In genomic region chrX:65136424-65136823, GRCh38 we compare ENCODE assay signal across 19 cellular contexts.
"Had no signal": no experiment of that assay in that cellular context is flagged by ENCODE, and none has a peak within 500 bp of the region (broad histone marks: within the 10 kb centered on the region; RNA-seq: fewer than 3 reads in every experiment).

No MANE protein-coding gene starts in this region.

- DNase-seq: effector memory CD8-positive, alpha-beta T cell; esophagus squamous epithelium; foreskin fibroblast; kidney; left cardiac atrium; left ventricle myocardium inferior; lower lobe of right lung; midbrain; naive B cell; nucleus accumbens; ovary; sigmoid colon; small intestine; stimulated activated CD4-positive, alpha-beta T cell treated with anti-CD3 and anti-CD28 coated beads, Interleukin-12 subunit alpha, Interleukin-12 subunit beta, amount 100 ng/mL, for 4 hours; stimulated activated naive CD4-positive, alpha-beta T cell had no signal

- H3K4me3 ChIP-seq: esophagus squamous epithelium, left ventricle myocardium inferior, lower lobe of right lung, ovary, right atrium auricular region, sigmoid colon had no signal

- H3K27me3 Mint-ChIP-seq: effector memory CD8-positive, alpha-beta T cell; memory B cell; naive B cell; type B pancreatic cell had no signal

- H3K36me3 Mint-ChIP-seq: type B pancreatic cell had no signal

- H3K9me3 ChIP-seq: lower lobe of right lung, ovary, right atrium auricular region, sigmoid colon had no signal

- ATAC-seq: effector memory CD8-positive, alpha-beta T cell; left cardiac atrium; lower lobe of right lung had no signal

- H3K4me1 Mint-ChIP-seq: nephron had no signal

- H3K4me1 ChIP-seq: esophagus squamous epithelium, left ventricle myocardium inferior, lower lobe of right lung, right atrium auricular region, sigmoid colon had no signal

- H3K27ac ChIP-seq: esophagus squamous epithelium, left ventricle myocardium inferior, lower lobe of right lung, ovary, right atrium auricular region had no signal

- H3K36me3 ChIP-seq: esophagus squamous epithelium, left ventricle myocardium inferior, lower lobe of right lung, ovary, right atrium auricular region, sigmoid colon had no signal

- H3K4me3 Mint-ChIP-seq: effector memory CD8-positive, alpha-beta T cell; memory B cell; naive B cell; nephron; type B pancreatic cell had no signal

- H3K27ac Mint-ChIP-seq: effector memory CD8-positive, alpha-beta T cell; nephron; type B pancreatic cell had no signal

- H3K27me3 ChIP-seq: esophagus squamous epithelium, ovary, right atrium auricular region, sigmoid colon had no signal
